9 cellular contexts compared by ENCODE assay signal in the genomic region with DNA sequence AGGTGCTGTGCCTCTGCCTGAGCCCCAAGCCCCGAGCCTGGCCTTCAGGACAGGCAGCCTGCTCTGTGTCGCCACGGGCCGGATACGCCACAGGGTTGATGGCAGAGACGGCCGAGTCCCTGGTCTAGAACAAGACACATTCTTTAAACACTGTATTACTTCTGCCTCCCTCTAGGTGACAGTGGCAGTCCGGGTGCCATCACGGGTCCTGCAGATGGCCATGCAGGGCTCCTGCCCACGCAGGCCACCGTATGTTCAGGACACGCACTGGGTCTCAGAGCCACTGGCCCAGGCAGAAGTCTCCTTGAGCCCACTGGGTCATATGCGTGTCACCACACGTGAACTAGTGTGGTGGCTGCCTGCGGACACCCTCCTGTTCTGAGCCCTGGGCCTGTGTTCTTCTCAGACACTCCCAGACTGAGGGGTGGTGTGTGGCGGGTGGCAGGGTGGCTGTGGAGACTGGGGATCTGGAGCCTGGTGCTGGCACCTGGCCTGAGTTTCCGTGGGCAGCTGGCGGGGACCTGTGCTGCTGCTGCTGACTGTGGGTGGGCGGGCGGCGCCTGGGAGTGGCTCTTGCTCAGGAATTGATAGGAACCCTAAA. TPM values are rescaled to one million over a fixed set of nuclear protein-coding genes. Genes with fewer than 3 reads are reported as not detected.
DNase-seq lines count a peak whose midpoint lies in the region; ATAC-seq and TF ChIP-seq lines count a peak whose summit lies in the region.
"Had no signal": no experiment of that assay in that cellular context is flagged by ENCODE, and none has a peak within 500 bp of the region (broad histone marks: within the 10 kb centered on the region; RNA-seq: fewer than 3 reads in every experiment).

No MANE protein-coding gene starts in this region.

- no peak overlapping the region for H3K4me3 ChIP-seq in ectodermal cell (ENCODE audit: insufficient read depth, low read depth, low read length)
- H3K4me3 ChIP-seq: SJSA1 had no signal

- peak overlapping the region; percentile 6 for H3K27ac ChIP-seq in ectodermal cell (ENCODE audit: insufficient read depth, low read depth, low read length, poor library complexity, severe bottlenecking)
- H3K27ac ChIP-seq: SJSA1 had no signal

- H3K4me3 Mint-ChIP-seq in CD14-positive monocyte (no peak overlapping the region), endothelial cell (ENCODE audit: unreplicated experiment) (no peak overlapping the region)
- H3K4me3 Mint-ChIP-seq in effector memory CD8-positive, alpha-beta T cell = no peak overlapping the region

- TF ChIP-seq CTCF in CD14-positive monocyte (IDR thresholded peaks at IDR 0.05) (no peak), endothelial cell (IDR thresholded peaks at IDR 0.05; ENCODE audit: unreplicated experiment) (no peak)

- H3K4me1 Mint-ChIP-seq in CD14-positive monocyte (peaks cover 21% of the 10 kb centered on the region), endothelial cell (ENCODE audit: unreplicated experiment) (peaks cover 11% of the 10 kb centered on the region)
- H3K4me1 Mint-ChIP-seq in effector memory CD8-positive, alpha-beta T cell (ENCODE audit: low read depth in 2 of 2) = peaks cover 20 to 23% of the 10 kb centered on the region in 2 donors

- H3K36me3 ChIP-seq in ectodermal cell (ENCODE audit: control insufficient read depth, insufficient read depth, low read length) = peaks cover 25% of the 10 kb centered on the region

- H3K9me3 Mint-ChIP-seq in CD14-positive monocyte = no peaks in the 10 kb centered on the region
- no peaks in the 10 kb centered on the region for H3K9me3 Mint-ChIP-seq in endothelial cell (ENCODE audit: unreplicated experiment)
- H3K9me3 Mint-ChIP-seq in effector memory CD8-positive, alpha-beta T cell = no peaks in the 10 kb centered on the region

- H3K27ac Mint-ChIP-seq in CD14-positive monocyte (peak overlapping the region in 4 of 7 donors; percentile 27 to 69 (median 52)), endothelial cell (ENCODE audit: unreplicated experiment) (no peak overlapping the region)
- peak overlapping the region in 1 of 2 donors; percentile 41 for H3K27ac Mint-ChIP-seq in effector memory CD8-positive, alpha-beta T cell

- intact Hi-C loops in CD14-positive monocyte (cut with micrococcal nuclease) = no loop called here

- peaks cover 8% of the 10 kb centered on the region for H3K4me1 ChIP-seq in ectodermal cell (ENCODE audit: control insufficient read depth, insufficient read depth, low read length)

- WGBS in ectodermal cell, 2 experiments = 92 to 94% methylated on average over 21 of the region's 21 CpGs

- H3K27me3 Mint-ChIP-seq in CD14-positive monocyte (ENCODE audit: low read depth in 3 of 3) = peaks cover 0 to 2% (median 0%) of the 10 kb centered on the region in 3 donors
- peaks cover 16% of the 10 kb centered on the region for H3K27me3 Mint-ChIP-seq in endothelial cell (ENCODE audit: unreplicated experiment)
- no peaks in the 10 kb centered on the region for H3K27me3 Mint-ChIP-seq in effector memory CD8-positive, alpha-beta T cell

- no peaks in the 10 kb centered on the region for H3K27me3 ChIP-seq in ectodermal cell (ENCODE audit: control insufficient read depth, insufficient read depth, low read length, poor library complexity, severe bottlenecking)
- H3K27me3 ChIP-seq: SJSA1 had no signal

- H3K9me3 ChIP-seq in ectodermal cell (ENCODE audit: control insufficient read depth, low read length) = no peaks in the 10 kb centered on the region
- H3K9me3 ChIP-seq: SJSA1 had no signal

- H3K36me3 Mint-ChIP-seq in CD14-positive monocyte (peaks cover 32 to 59% of the 10 kb centered on the region in 2 donors), endothelial cell (ENCODE audit: low read depth, unreplicated experiment) (peaks cover 24% of the 10 kb centered on the region)
- H3K36me3 Mint-ChIP-seq in effector memory CD8-positive, alpha-beta T cell (ENCODE audit: insufficient read depth) = peaks cover 28% of the 10 kb centered on the region

- DNase-seq in CD14-positive monocyte (ENCODE audit: low spot score) (no peak), HuH-7 (ENCODE audit: low spot score) (peak; percentile 53), endothelial cell (ENCODE audit: low spot score) (no peak), NCI-H446 (lab: John Stamatoyannopoulos, UW) (no peak)
- DNase-seq in effector memory CD8-positive, alpha-beta T cell = no peak
- DNase-seq: cerebellar nuclear complex, mesenchymal stem cell had no signal

- no peak for ATAC-seq in effector memory CD8-positive, alpha-beta T cell (replicated peaks)

RNA-seq across cellular contexts. Expression of a gene that starts 4.4 kb away (rescaled TPM):
- 10 to 100 TPM; 62.1 to 69.0 TPM for polyA plus RNA-seq in CD14-positive monocyte
- polyA plus RNA-seq in ectodermal cell (2013, experiment 1 of 4) = 97.9 TPM
- 94.4 TPM for polyA plus RNA-seq in ectodermal cell (2013, experiment 2 of 4)
- 94.8 TPM for polyA plus RNA-seq in ectodermal cell (2013, experiment 3 of 4)
- 99.3 TPM for polyA plus RNA-seq in ectodermal cell (2013, experiment 4 of 4)
- total RNA-seq in endothelial cell (ENCODE audit: unreplicated experiment) = 126 TPM

RNA-seq across cellular contexts. Expression of a gene that starts 4.9 kb away (rescaled TPM):
- polyA plus RNA-seq in CD14-positive monocyte = 10 to 100 TPM in 1 of 2 donors, 1 to 10 TPM in 1; 8.0 to 11.6 TPM
- polyA plus RNA-seq in ectodermal cell (2013, experiment 1 of 4) = 126 TPM
- polyA plus RNA-seq in ectodermal cell (2013, experiment 2 of 4) = 121 TPM
- polyA plus RNA-seq in ectodermal cell (2013, experiment 3 of 4) = 127 TPM
- polyA plus RNA-seq in ectodermal cell (2013, experiment 4 of 4) = 127 TPM
- 137 TPM for total RNA-seq in endothelial cell (ENCODE audit: unreplicated experiment)

RNA-seq across cellular contexts. Expression of a gene that starts 17.4 kb away (rescaled TPM):
- polyA plus RNA-seq in CD14-positive monocyte = not detected
- 10.0 TPM for polyA plus RNA-seq in ectodermal cell (2013, experiment 1 of 4)
- polyA plus RNA-seq in ectodermal cell (2013, experiment 2 of 4) = 7.4 TPM
- polyA plus RNA-seq in ectodermal cell (2013, experiment 3 of 4) = 4.4 TPM
- polyA plus RNA-seq in ectodermal cell (2013, experiment 4 of 4) = 6.0 TPM
- 5.6 TPM for total RNA-seq in endothelial cell (ENCODE audit: unreplicated experiment)

RNA-seq across cellular contexts. Expression of a gene that starts 24.5 kb away (rescaled TPM):
- polyA plus RNA-seq in CD14-positive monocyte = under 1 TPM; 0.38 to 0.50 TPM
- polyA plus RNA-seq in ectodermal cell (2013, experiment 1 of 4) = not detected
- polyA plus RNA-seq in ectodermal cell (2013, experiment 2 of 4) = not detected
- polyA plus RNA-seq in ectodermal cell (2013, experiment 3 of 4) = not detected
- not detected for polyA plus RNA-seq in ectodermal cell (2013, experiment 4 of 4)
- total RNA-seq in endothelial cell (ENCODE audit: unreplicated experiment) = not detected
- total RNA-seq: SJSA1 had no signal

RNA-seq across cellular contexts. Expression of a gene that starts 50.3 kb away (rescaled TPM):
- polyA plus RNA-seq in CD14-positive monocyte = 1 to 10 TPM; 2.9 to 6.3 TPM
- polyA plus RNA-seq in ectodermal cell (2013, experiment 1 of 4) = not detected
- not detected for polyA plus RNA-seq in ectodermal cell (2013, experiment 2 of 4)
- not detected for polyA plus RNA-seq in ectodermal cell (2013, experiment 3 of 4)
- polyA plus RNA-seq in ectodermal cell (2013, experiment 4 of 4) = not detected
- 0.97 TPM for total RNA-seq in endothelial cell (ENCODE audit: unreplicated experiment)
- total RNA-seq: SJSA1 had no signal
